In the genomic region with DNA sequence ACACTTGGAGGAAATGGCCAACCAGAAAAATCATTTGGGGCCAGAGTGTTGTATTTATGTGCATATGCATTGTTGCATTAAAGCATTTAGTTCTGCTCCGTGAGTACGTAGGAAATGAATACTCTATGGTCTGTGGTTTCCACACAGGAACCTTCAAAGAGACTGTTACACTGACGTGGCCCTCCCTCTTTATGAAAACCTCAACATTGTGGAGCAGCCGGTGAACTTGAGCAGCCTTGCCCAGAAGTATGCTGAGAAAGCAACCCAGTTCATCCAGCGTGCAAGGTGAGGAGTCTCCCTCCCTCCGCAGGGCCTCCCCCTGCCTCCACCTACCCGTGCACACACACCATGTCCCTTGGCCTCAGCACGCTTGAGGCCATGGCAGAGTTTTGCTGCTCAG, we compare ENCODE assay signal across 8 cellular contexts.
DNase-seq lines count a peak whose midpoint lies in the region; ATAC-seq and TF ChIP-seq lines count a peak whose summit lies in the region.

No MANE protein-coding gene starts in this region.

- no peaks in the 10 kb centered on the region for H3K36me3 ChIP-seq in upper lobe of right lung
- H3K36me3 ChIP-seq in SJCRH30: no peaks in the 10 kb centered on the region

- peak; percentile 29 to 52 for DNase-seq in activated CD4-positive, alpha-beta T cell treated with anti-CD3 and anti-CD28 coated beads for 24 hours (ENCODE audit: low read depth in 2 of 2)
- DNase-seq in glomerular visceral epithelial cell (ENCODE audit: extremely low spot score): peak; percentile 46
- DNase-seq in upper lobe of right lung: no peak
- DNase-seq in germinal center (ENCODE audit: low spot score): no peak
- DNase-seq in SJCRH30: no peak
- no peak for DNase-seq in foreskin fibroblast

- intact Hi-C loops in upper lobe of right lung (cut with DNase I): no loop called here

- H3K27ac ChIP-seq in upper lobe of right lung (no peak overlapping the region), SJCRH30 (no peak overlapping the region)

- H3K9me3 ChIP-seq in upper lobe of right lung: no peaks in the 10 kb centered on the region
- H3K9me3 ChIP-seq in SJCRH30 (replicated peaks): no peaks in the 10 kb centered on the region

- no peaks in the 10 kb centered on the region for H3K27me3 ChIP-seq in upper lobe of right lung
- no peaks in the 10 kb centered on the region for H3K27me3 ChIP-seq in SJCRH30

- TF ChIP-seq CTCF in upper lobe of right lung (IDR thresholded peaks at IDR 0.05): no peak
- TF ChIP-seq CTCF in foreskin fibroblast (IDR thresholded peaks at IDR 0.05; ENCODE audit: low read depth, low read length): no peak

- no peak overlapping the region for H3K4me3 ChIP-seq in upper lobe of right lung
- no peak overlapping the region for H3K4me3 ChIP-seq in SJCRH30
- H3K4me3 ChIP-seq in foreskin fibroblast (ENCODE audit: low read depth in 1 of 2, low read length in 2 of 2): no peak overlapping the region

- ATAC-seq in GM18502 (IDR thresholded peaks at IDR 0.05; ENCODE audit: poor library complexity, unreplicated experiment) (peak; percentile 95), HG03097 (IDR thresholded peaks at IDR 0.05; ENCODE audit: low FRiP score, unreplicated experiment) (peak; percentile 94), upper lobe of right lung (peak; percentile 74)

- no peaks in the 10 kb centered on the region for H3K4me1 ChIP-seq in upper lobe of right lung
- no peaks in the 10 kb centered on the region for H3K4me1 ChIP-seq in SJCRH30

Comparison
In these comparisons a context has a peak if more than half of its experiments do, and no peak if none do; other contexts are left out.
1. DNase-seq: peak in activated CD4-positive, alpha-beta T cell treated with anti-CD3 and anti-CD28 coated beads for 24 hours (2 of 2) and glomerular visceral epithelial cell (single experiment); none in upper lobe of right lung (single experiment), germinal center (single experiment), SJCRH30 (0 of 2) and foreskin fibroblast (0 of 2).
2. Peak in every context shown above with its lines, with median percentiles within 50 percentile points of each other: ATAC-seq.